ENCODE assay signal across 1 cellular context in the genomic region with DNA sequence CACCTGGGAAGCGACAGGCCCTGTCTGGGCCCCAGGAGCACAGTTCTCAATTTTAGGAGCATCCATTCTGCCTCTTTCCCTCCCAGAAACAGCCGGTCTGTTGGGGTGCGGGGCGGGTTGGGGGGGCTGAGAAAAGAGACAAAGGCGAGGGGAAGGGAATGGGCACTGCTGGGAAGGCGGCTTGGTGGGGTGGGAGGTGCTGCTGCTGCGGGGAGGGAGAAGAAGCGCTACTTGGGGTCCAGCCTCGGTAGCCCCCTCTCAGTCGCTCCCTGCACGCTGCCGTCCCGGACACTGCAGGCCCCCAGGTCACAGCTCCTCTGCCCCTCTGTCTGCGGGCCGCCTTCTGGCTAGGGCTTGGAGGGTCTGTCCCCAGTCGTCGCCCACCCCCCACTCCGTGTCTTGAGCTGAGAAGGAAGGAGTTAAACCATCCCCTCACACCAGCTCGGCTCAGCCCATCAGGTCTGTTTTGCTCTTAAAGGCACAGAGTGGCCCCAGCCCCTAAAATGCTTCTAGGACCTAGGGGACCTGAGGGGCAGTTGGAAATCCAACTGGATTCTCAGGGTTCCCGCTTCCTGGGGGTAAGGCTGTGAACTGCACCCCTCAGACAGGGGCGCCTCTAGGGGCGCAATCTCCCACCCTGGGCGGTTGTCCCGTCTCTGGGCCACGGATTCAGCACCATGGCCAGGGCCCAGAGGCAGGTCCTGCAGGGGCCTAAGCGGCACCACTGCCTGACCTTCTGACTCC.
TF ChIP-seq lines count a peak whose summit lies in the region.

No MANE protein-coding gene starts in this region.

TF ChIP-seq in HepG2, 621 proteins besides CTCF, POLR2A, EP300 and RAD21 (continues in another document):
- TF ChIP-seq ATRX (CRISPR knock-in tag; IDR thresholded peaks at IDR 0.05; ENCODE audit: borderline replicate concordance) = 0 out of 2 replicates have a peak, but pooled peaks have one; percentile 71
- no peak for TF ChIP-seq SOX13 (IDR thresholded peaks at IDR 0.05)
- TF ChIP-seq SOX13 (CRISPR knock-in tag; conservative IDR thresholded peaks at IDR 0.05 in 1 of 2, IDR thresholded peaks at IDR 0.05 in 1 of 2) = peak in 1 of 2 experiments; percentile 79; a peak in 2 of 4 replicates
- peak; percentile 72; the same call in 1 of the 2 replicates for TF ChIP-seq ZBTB3 (CRISPR knock-in tag; IDR thresholded peaks at IDR 0.05; ENCODE audit: borderline replicate concordance, low read depth)
- no peak for TF ChIP-seq ATF1 (CRISPR knock-in tag; IDR thresholded peaks at IDR 0.05)
- TF ChIP-seq RXRA (CRISPR knock-in tag; IDR thresholded peaks at IDR 0.05) = peak; percentile 82
- TF ChIP-seq SALL1 (CRISPR knock-in tag; IDR thresholded peaks at IDR 0.05) = peak; percentile 99
- peak; percentile 76 for TF ChIP-seq FOXJ3 (CRISPR knock-in tag; IDR thresholded peaks at IDR 0.05; ENCODE audit: borderline replicate concordance)
- peak; percentile 63; the same call in 1 of the 2 replicates for TF ChIP-seq DR1 (CRISPR knock-in tag; IDR thresholded peaks at IDR 0.05)
- TF ChIP-seq, protein P1, sequence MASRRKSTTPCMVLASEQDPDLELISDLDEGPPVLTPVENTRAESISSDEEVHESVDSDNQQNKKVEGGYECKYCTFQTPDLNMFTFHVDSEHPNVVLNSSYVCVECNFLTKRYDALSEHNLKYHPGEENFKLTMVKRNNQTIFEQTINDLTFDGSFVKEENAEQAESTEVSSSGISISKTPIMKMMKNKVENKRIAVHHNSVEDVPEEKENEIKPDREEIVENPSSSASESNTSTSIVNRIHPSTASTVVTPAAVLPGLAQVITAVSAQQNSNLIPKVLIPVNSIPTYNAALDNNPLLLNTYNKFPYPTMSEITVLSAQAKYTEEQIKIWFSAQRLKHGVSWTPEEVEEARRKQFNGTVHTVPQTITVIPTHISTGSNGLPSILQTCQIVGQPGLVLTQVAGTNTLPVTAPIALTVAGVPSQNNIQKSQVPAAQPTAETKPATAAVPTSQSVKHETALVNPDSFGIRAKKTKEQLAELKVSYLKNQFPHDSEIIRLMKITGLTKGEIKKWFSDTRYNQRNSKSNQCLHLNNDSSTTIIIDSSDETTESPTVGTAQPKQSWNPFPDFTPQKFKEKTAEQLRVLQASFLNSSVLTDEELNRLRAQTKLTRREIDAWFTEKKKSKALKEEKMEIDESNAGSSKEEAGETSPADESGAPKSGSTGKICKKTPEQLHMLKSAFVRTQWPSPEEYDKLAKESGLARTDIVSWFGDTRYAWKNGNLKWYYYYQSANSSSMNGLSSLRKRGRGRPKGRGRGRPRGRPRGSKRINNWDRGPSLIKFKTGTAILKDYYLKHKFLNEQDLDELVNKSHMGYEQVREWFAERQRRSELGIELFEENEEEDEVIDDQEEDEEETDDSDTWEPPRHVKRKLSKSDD (CRISPR knock-in tag; IDR thresholded peaks at IDR 0.05; ENCODE audit: low read depth) = peak; percentile 93
- TF ChIP-seq PLRG1 (conservative IDR thresholded peaks at IDR 0.05) = no peak
- TF ChIP-seq ZBTB7A (CRISPR knock-in tag; IDR thresholded peaks at IDR 0.05) = peak; percentile 91
- TF ChIP-seq, protein P2, sequence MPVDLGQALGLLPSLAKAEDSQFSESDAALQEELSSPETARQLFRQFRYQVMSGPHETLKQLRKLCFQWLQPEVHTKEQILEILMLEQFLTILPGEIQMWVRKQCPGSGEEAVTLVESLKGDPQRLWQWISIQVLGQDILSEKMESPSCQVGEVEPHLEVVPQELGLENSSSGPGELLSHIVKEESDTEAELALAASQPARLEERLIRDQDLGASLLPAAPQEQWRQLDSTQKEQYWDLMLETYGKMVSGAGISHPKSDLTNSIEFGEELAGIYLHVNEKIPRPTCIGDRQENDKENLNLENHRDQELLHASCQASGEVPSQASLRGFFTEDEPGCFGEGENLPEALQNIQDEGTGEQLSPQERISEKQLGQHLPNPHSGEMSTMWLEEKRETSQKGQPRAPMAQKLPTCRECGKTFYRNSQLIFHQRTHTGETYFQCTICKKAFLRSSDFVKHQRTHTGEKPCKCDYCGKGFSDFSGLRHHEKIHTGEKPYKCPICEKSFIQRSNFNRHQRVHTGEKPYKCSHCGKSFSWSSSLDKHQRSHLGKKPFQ (CRISPR knock-in tag; IDR thresholded peaks at IDR 0.05; ENCODE audit: insufficient replicate concordance) = peak; percentile 90
- TF ChIP-seq WIZ (CRISPR knock-in tag; IDR thresholded peaks at IDR 0.05) = peak; percentile 100
- TF ChIP-seq JARID2 (CRISPR knock-in tag; IDR thresholded peaks at IDR 0.05; ENCODE audit: insufficient replicate concordance) = peak; percentile 88
- peak; percentile 99 for TF ChIP-seq KLF15 (CRISPR knock-in tag; IDR thresholded peaks at IDR 0.05; ENCODE audit: borderline replicate concordance)
- peak; percentile 59 for TF ChIP-seq FOSL1 (CRISPR knock-in tag; IDR thresholded peaks at IDR 0.05; ENCODE audit: borderline replicate concordance)
- TF ChIP-seq RAD51 (IDR thresholded peaks at IDR 0.05; ENCODE audit: borderline replicate concordance) = no peak
- TF ChIP-seq ZNF816 (CRISPR knock-in tag; IDR thresholded peaks at IDR 0.05; ENCODE audit: borderline replicate concordance) = peak; percentile 78; the same call in 1 of the 2 replicates
- TF ChIP-seq, protein P3, sequence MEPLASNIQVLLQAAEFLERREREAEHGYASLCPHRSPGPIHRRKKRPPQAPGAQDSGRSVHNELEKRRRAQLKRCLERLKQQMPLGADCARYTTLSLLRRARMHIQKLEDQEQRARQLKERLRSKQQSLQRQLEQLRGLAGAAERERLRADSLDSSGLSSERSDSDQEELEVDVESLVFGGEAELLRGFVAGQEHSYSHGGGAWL (CRISPR knock-in tag; IDR thresholded peaks at IDR 0.05) = peak; percentile 99
- TF ChIP-seq ZNF317 (CRISPR knock-in tag; IDR thresholded peaks at IDR 0.05) = peak; percentile 93
- peak; percentile 97; the same call in 1 of the 2 replicates for TF ChIP-seq ZNF558 (CRISPR knock-in tag; IDR thresholded peaks at IDR 0.05; ENCODE audit: borderline replicate concordance)
- TF ChIP-seq FOXC1 (CRISPR knock-in tag; IDR thresholded peaks at IDR 0.05; ENCODE audit: borderline replicate concordance) = peak; percentile 95
- TF ChIP-seq NKX3-1 (CRISPR knock-in tag; IDR thresholded peaks at IDR 0.05) = peak; percentile 100
- no peak for TF ChIP-seq NCOR1 (IDR thresholded peaks at IDR 0.05; ENCODE audit: borderline replicate concordance, low read length)
- TF ChIP-seq ETS1 (CRISPR knock-in tag; IDR thresholded peaks at IDR 0.05) = peak; percentile 99
- TF ChIP-seq ZNF768 (CRISPR knock-in tag; IDR thresholded peaks at IDR 0.05) = peak; percentile 92
- TF ChIP-seq NR3C1 (CRISPR knock-in tag; IDR thresholded peaks at IDR 0.05) = 0 out of 2 replicates have a peak, but pooled peaks have one; percentile 70
- TF ChIP-seq SOX5 (CRISPR knock-in tag; IDR thresholded peaks at IDR 0.05; ENCODE audit: borderline replicate concordance) = peak; percentile 81
- TF ChIP-seq PHF5A (CRISPR knock-in tag; IDR thresholded peaks at IDR 0.05; ENCODE audit: low read depth, unreplicated experiment) = peak; percentile 51
- no peak for TF ChIP-seq ZBTB4 (CRISPR knock-in tag; IDR thresholded peaks at IDR 0.05; ENCODE audit: borderline replicate concordance)
- TF ChIP-seq ZNF256 (CRISPR knock-in tag; conservative IDR thresholded peaks at IDR 0.05) = peak; percentile 99
- TF ChIP-seq, protein P4, sequence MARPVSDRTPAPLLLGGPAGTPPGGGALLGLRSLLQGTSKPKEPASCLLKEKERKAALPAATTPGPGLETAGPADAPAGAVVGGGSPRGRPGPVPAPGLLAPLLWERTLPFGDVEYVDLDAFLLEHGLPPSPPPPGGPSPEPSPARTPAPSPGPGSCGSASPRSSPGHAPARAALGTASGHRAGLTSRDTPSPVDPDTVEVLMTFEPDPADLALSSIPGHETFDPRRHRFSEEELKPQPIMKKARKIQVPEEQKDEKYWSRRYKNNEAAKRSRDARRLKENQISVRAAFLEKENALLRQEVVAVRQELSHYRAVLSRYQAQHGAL (CRISPR knock-in tag; IDR thresholded peaks at IDR 0.05; ENCODE audit: not compliant biosample characterization) = peak; percentile 96
- no peak for TF ChIP-seq ZNF260 (CRISPR knock-in tag; IDR thresholded peaks at IDR 0.05; ENCODE audit: borderline replicate concordance, low read depth)
- TF ChIP-seq GPN1 (CRISPR knock-in tag; IDR thresholded peaks at IDR 0.05; ENCODE audit: borderline replicate concordance) = peak; percentile 96
- peak; percentile 68 for TF ChIP-seq RCOR2 (CRISPR knock-in tag; IDR thresholded peaks at IDR 0.05)
- no peak for TF ChIP-seq ZNF841 (CRISPR knock-in tag; IDR thresholded peaks at IDR 0.05; ENCODE audit: borderline replicate concordance)
- TF ChIP-seq TERF1 (CRISPR knock-in tag; IDR thresholded peaks at IDR 0.05) = 0 out of 2 replicates have a peak, but pooled peaks have one; percentile 70
- TF ChIP-seq, protein P5, sequence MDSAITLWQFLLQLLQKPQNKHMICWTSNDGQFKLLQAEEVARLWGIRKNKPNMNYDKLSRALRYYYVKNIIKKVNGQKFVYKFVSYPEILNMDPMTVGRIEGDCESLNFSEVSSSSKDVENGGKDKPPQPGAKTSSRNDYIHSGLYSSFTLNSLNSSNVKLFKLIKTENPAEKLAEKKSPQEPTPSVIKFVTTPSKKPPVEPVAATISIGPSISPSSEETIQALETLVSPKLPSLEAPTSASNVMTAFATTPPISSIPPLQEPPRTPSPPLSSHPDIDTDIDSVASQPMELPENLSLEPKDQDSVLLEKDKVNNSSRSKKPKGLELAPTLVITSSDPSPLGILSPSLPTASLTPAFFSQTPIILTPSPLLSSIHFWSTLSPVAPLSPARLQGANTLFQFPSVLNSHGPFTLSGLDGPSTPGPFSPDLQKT (CRISPR knock-in tag; IDR thresholded peaks at IDR 0.05; ENCODE audit: borderline replicate concordance) = peak; percentile 86; the same call in 1 of the 2 replicates
- TF ChIP-seq YEATS2 (CRISPR knock-in tag; IDR thresholded peaks at IDR 0.05; ENCODE audit: borderline replicate concordance) = peak; percentile 83; the same call in 1 of the 2 replicates
- TF ChIP-seq NFKBIZ (CRISPR knock-in tag; IDR thresholded peaks at IDR 0.05) = peak; percentile 89; the same call in 1 of the 2 replicates
- no peak for TF ChIP-seq ZKSCAN5 (CRISPR knock-in tag; IDR thresholded peaks at IDR 0.05)
- peak; percentile 59 for TF ChIP-seq ZNF629 (CRISPR knock-in tag; conservative IDR thresholded peaks at IDR 0.05)
- TF ChIP-seq U2AF1 (optimal IDR thresholded peaks at IDR 0.05; ENCODE audit: low read depth, low read length) = no peak
- peak; percentile 99 for TF ChIP-seq ZNF430 (CRISPR knock-in tag; IDR thresholded peaks at IDR 0.05)
- TF ChIP-seq IKZF4 (CRISPR knock-in tag; IDR thresholded peaks at IDR 0.05; ENCODE audit: borderline replicate concordance, low read depth, not compliant biosample characterization) = peak; percentile 99
- TF ChIP-seq MAF1 (CRISPR knock-in tag; IDR thresholded peaks at IDR 0.05; ENCODE audit: borderline replicate concordance) = peak; percentile 98
- peak; percentile 92; the same call in 1 of the 2 replicates for TF ChIP-seq ZNF138 (CRISPR knock-in tag; IDR thresholded peaks at IDR 0.05; ENCODE audit: low read depth)
- no peak for TF ChIP-seq ZNF562 (CRISPR knock-in tag; IDR thresholded peaks at IDR 0.05; ENCODE audit: borderline replicate concordance)
